In genomic region chr11:77400306-77400705, GRCh38 we compare ENCODE assay signal across 1 cellular context.
TF ChIP-seq lines count a peak whose summit lies in the region.

No MANE protein-coding gene starts in this region.

TF ChIP-seq in WTC11, 78 proteins besides CTCF, POLR2A, EP300 and RAD21 (continued from another document):
- TF ChIP-seq E2F4 (CRISPR knock-in tag; IDR thresholded peaks at IDR 0.05; ENCODE audit: borderline replicate concordance, low read depth) (no peak), MLX (CRISPR knock-in tag; IDR thresholded peaks at IDR 0.05) (no peak), TEAD4 (CRISPR knock-in tag; IDR thresholded peaks at IDR 0.05) (no peak), HMGA2 (CRISPR knock-in tag; IDR thresholded peaks at IDR 0.05) (no peak), ZBTB21 (CRISPR knock-in tag; IDR thresholded peaks at IDR 0.05; ENCODE audit: borderline replicate concordance) (no peak), TCF7 (CRISPR knock-in tag; IDR thresholded peaks at IDR 0.05; ENCODE audit: low read depth) (no peak), CREB1 (CRISPR knock-in tag; IDR thresholded peaks at IDR 0.05) (no peak), FOXK1 (CRISPR knock-in tag; IDR thresholded peaks at IDR 0.05) (no peak), ETV6 (CRISPR knock-in tag; IDR thresholded peaks at IDR 0.05) (no peak), ARID4B (CRISPR knock-in tag; IDR thresholded peaks at IDR 0.05; ENCODE audit: borderline replicate concordance) (no peak)
